In genomic region chr1:78565393-78565792, GRCh38 we compare ENCODE assay signal across 4 cellular contexts. TPM values are rescaled to one million over a fixed set of nuclear protein-coding genes. Genes with fewer than 3 reads are reported as not detected.
"Had no signal": no experiment of that assay in that cellular context is flagged by ENCODE, and none has a peak within 500 bp of the region (broad histone marks: within the 10 kb centered on the region; RNA-seq: fewer than 3 reads in every experiment).

No MANE protein-coding gene starts in this region.

- DNase-seq: GDM1, GF-D8 had no signal

- H3K4me3 ChIP-seq: GM12878 had no signal

- ATAC-seq: GM12878 had no signal

RNA-seq across cellular contexts. Expression of gene IFI44L, which starts 54.9 kb away (rescaled TPM):
- total RNA-seq: G401 had no signal
